In genomic region chr3:69108813-69109212, GRCh38 we compare ENCODE assay signal across 16 cellular contexts. TPM values are rescaled to one million over a fixed set of nuclear protein-coding genes. Genes with fewer than 3 reads are reported as not detected.
"Had no signal": no experiment of that assay in that cellular context is flagged by ENCODE, and none has a peak within 500 bp of the region (broad histone marks: within the 10 kb centered on the region; RNA-seq: fewer than 3 reads in every experiment).

No MANE protein-coding gene starts in this region.

- H3K79me2 ChIP-seq: hepatocyte had no signal

- H3K27me3 Mint-ChIP-seq: activated CD8-positive, alpha-beta memory T cell treated with anti-CD3 and anti-CD28 coated beads, Interleukin-2, amount 10 ng/mL, durations not matched to agents 7 days and 5 days; activated T-cell treated with anti-CD3 and anti-CD28 coated beads, Interleukin-2, amount 50 U/mL, for 24 hours had no signal

- H3K27ac Mint-ChIP-seq: activated CD8-positive, alpha-beta memory T cell treated with anti-CD3 and anti-CD28 coated beads, Interleukin-2, amount 10 ng/mL, durations not matched to agents 7 days and 5 days; activated T-cell treated with anti-CD3 and anti-CD28 coated beads, Interleukin-2, amount 50 U/mL, for 24 hours had no signal

- H3K27me3 ChIP-seq: ascending aorta, hepatocyte, pancreas, stomach, uterus had no signal

- FAIRE-seq: bronchial epithelial cell, pancreas had no signal

- H3K4me3 Mint-ChIP-seq: activated CD8-positive, alpha-beta memory T cell treated with anti-CD3 and anti-CD28 coated beads, Interleukin-2, amount 10 ng/mL, durations not matched to agents 7 days and 5 days; activated T-cell treated with anti-CD3 and anti-CD28 coated beads, Interleukin-2, amount 50 U/mL, for 24 hours had no signal

- H2AFZ ChIP-seq: hepatocyte had no signal

- H3K27ac ChIP-seq: ascending aorta, hepatocyte, pancreas, stomach, uterus had no signal

- DNase-seq: activated CD4-positive, alpha-beta T cell treated with anti-CD3 and anti-CD28 coated beads, Interleukin-2, amount 50 U/mL, for 48 hours; activated CD4-positive, CD25-positive, alpha-beta regulatory T cell treated with anti-CD3 and anti-CD28 coated beads, Interleukin-2, amount 50 U/mL, for 72 hours; activated CD8-positive, alpha-beta memory T cell treated with anti-CD3 and anti-CD28 coated beads, Interleukin-2, amount 10 ng/mL, durations not matched to agents 7 days and 5 days; activated effector memory CD4-positive, alpha-beta T cell treated with anti-CD3 and anti-CD28 coated beads, Interleukin-2, amount 50 U/mL, for 16 hours; activated T-cell treated with anti-CD3 and anti-CD28 coated beads, Interleukin-2, amount 50 U/mL, for 24 hours; kidney glomerular epithelial cell; pancreas; retina; stimulated activated CD4-positive, alpha-beta T cell treated with anti-CD3 and anti-CD28 coated beads, Interleukin-15, amount 100 ng/mL, for 24 hours; stimulated activated CD4-positive, alpha-beta T cell treated with anti-CD3 and anti-CD28 coated beads, Interleukin-4, amount 100 ng/mL, for 24 hours; stomach; uterus had no signal

- H3K4me3 ChIP-seq: ascending aorta, hepatocyte, pancreas, stomach, uterus had no signal

- H3K9me3 ChIP-seq: ascending aorta, pancreas, stomach, uterus had no signal

- H3K9me3 Mint-ChIP-seq: activated T-cell treated with anti-CD3 and anti-CD28 coated beads, Interleukin-2, amount 50 U/mL, for 24 hours had no signal

- H3K36me3 ChIP-seq: uterus had no signal

- H3K4me2 ChIP-seq: hepatocyte had no signal

- ATAC-seq: activated CD8-positive, alpha-beta memory T cell treated with anti-CD3 and anti-CD28 coated beads, Interleukin-2, amount 10 ng/mL, durations not matched to agents 7 days and 5 days; pancreas had no signal

- H3K4me1 ChIP-seq: pancreas, uterus had no signal

RNA-seq across cellular contexts. Expression of gene LMOD3, which starts 13.6 kb away (rescaled TPM):
- total RNA-seq: activated CD8-positive, alpha-beta memory T cell treated with anti-CD3 and anti-CD28 coated beads, Interleukin-2, amount 10 ng/mL, durations not matched to agents 7 days and 5 days; ascending aorta; bronchial epithelial cell; hepatocyte; lower leg skin had no signal
- polyA plus RNA-seq: hepatocyte, pancreas had no signal
